Comparison of ENCODE assay signal across 24 cellular contexts in the genomic region with DNA sequence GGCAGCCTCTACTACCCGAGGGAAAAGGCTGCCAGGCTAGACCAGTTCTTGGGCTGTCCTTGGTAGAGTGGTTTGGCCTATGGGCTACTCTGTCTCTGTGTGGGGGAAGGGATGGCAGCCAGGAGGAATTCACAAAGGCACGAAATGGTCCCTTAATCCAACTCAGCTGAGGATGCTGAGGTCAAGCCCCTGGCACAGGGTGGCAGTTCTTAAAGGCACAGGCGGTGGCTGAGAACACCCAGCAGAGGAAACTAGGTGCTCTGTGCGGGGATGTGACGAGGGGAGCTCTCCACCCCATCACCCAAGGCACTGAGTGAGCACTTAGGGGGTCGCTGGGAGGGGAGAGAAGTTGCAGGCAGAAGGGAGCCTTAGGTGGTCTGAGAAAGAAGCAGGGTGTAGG. TPM values are rescaled to one million over a fixed set of nuclear protein-coding genes. Genes with fewer than 3 reads are reported as not detected.
"Had no signal": no experiment of that assay in that cellular context is flagged by ENCODE, and none has a peak within 500 bp of the region (broad histone marks: within the 10 kb centered on the region; RNA-seq: fewer than 3 reads in every experiment).

A gene (minus strand): TSS at position 101 of the 400 bp plus-strand sequence. CDS start 192 bp downstream, outside the sequence.

- H3K9me3 Mint-ChIP-seq: activated T-cell treated with anti-CD3 and anti-CD28 coated beads, Interleukin-2, amount 50 U/mL, for 24 hours; activated T-helper 17 cell treated with anti-CD3 and anti-CD28 coated beads, Interleukin-2, amount 50 U/mL, for 72 hours; mesothelial cell of epicardium; natural killer cell; stimulated activated naive B cell treated with anti-CD40 and anti-IgM and Interleukin-4, amounts not matched to agents 10 μg/mL and 1 μg/mL and 100 μg/mL, for 72 hours had no signal

- DNase-seq: activated CD4-positive, alpha-beta T cell treated with anti-CD3 and anti-CD28 coated beads for 1 hour; activated CD8-positive, alpha-beta memory T cell treated with anti-CD3 and anti-CD28 coated beads for 24 hours; activated CD8-positive, alpha-beta memory T cell treated with anti-CD3 and anti-CD28 coated beads, Interleukin-2, amount 50 U/mL, for 4 hours; activated naive CD4-positive, alpha-beta T cell; activated T-cell treated with anti-CD3 and anti-CD28 coated beads, Interleukin-2, amount 50 U/mL, for 24 hours; amygdala; caudate nucleus; dermis blood vessel endothelial cell; effector CD8-positive, alpha-beta T cell; erythroblast; foreskin keratinocyte; left lung; natural killer cell; nucleus accumbens; stimulated activated CD4-positive, alpha-beta T cell treated with anti-CD3 and anti-CD28 coated beads, Interleukin-2, amount 100 ng/mL, for 24 hours; stimulated activated naive B cell treated with anti-CD40 and anti-IgM and Interleukin-4, amounts not matched to agents 10 μg/mL and 1 μg/mL and 100 μg/mL, for 72 hours; T-helper 1 cell; thyroid gland had no signal

- H3K27me3 ChIP-seq: SJSA1, thyroid gland had no signal

- H3K27ac Mint-ChIP-seq: activated naive CD8-positive, alpha-beta T cell; activated T-cell treated with anti-CD3 and anti-CD28 coated beads, Interleukin-2, amount 50 U/mL, for 24 hours; activated T-helper 17 cell treated with anti-CD3 and anti-CD28 coated beads, Interleukin-2, amount 50 U/mL, for 72 hours; mesothelial cell of epicardium; natural killer cell had no signal

- H3K4me1 Mint-ChIP-seq: mesothelial cell of epicardium had no signal

- H3K4me1 ChIP-seq: foreskin keratinocyte, SJSA1, thyroid gland had no signal

- H3K36me3 Mint-ChIP-seq: activated naive CD8-positive, alpha-beta T cell; mesothelial cell of epicardium; natural killer cell; stimulated activated naive B cell treated with anti-CD40 and anti-IgM and Interleukin-4, amounts not matched to agents 10 μg/mL and 1 μg/mL and 100 μg/mL, for 72 hours had no signal

- H3K27ac ChIP-seq: foreskin keratinocyte, left lung, SJSA1, thyroid gland had no signal

- ATAC-seq: activated T-helper 17 cell treated with anti-CD3 and anti-CD28 coated beads, Interleukin-2, amount 50 U/mL, for 72 hours; foreskin keratinocyte; left lung; natural killer cell; stimulated activated naive B cell treated with anti-CD40 and anti-IgM and Interleukin-4, amounts not matched to agents 10 μg/mL and 1 μg/mL and 100 μg/mL, for 72 hours had no signal

- H3K4me3 Mint-ChIP-seq: activated naive CD8-positive, alpha-beta T cell; activated T-cell treated with anti-CD3 and anti-CD28 coated beads, Interleukin-2, amount 50 U/mL, for 24 hours; activated T-helper 17 cell treated with anti-CD3 and anti-CD28 coated beads, Interleukin-2, amount 50 U/mL, for 72 hours; mesothelial cell of epicardium; natural killer cell; stimulated activated naive B cell treated with anti-CD40 and anti-IgM and Interleukin-4, amounts not matched to agents 10 μg/mL and 1 μg/mL and 100 μg/mL, for 72 hours had no signal

- H3K36me3 ChIP-seq: left lung, SJSA1, thyroid gland had no signal

- H3K4me3 ChIP-seq: left lung, SJSA1, thyroid gland had no signal

- H3K9me3 ChIP-seq: left lung, SJSA1, thyroid gland had no signal

RNA-seq across cellular contexts. Expression of the gene that starts here (rescaled TPM):
- total RNA-seq: activated T-helper 17 cell treated with anti-CD3 and anti-CD28 coated beads, Interleukin-2, amount 50 U/mL, for 72 hours; dermis blood vessel endothelial cell; foreskin keratinocyte; kidney epithelial cell; left lung; mesothelial cell of epicardium; natural killer cell; SJSA1; thyroid gland; ureter had no signal
- polyA plus RNA-seq: foreskin keratinocyte had no signal
